Comparison of ENCODE assay signal across 1 cellular context in the genomic region with DNA sequence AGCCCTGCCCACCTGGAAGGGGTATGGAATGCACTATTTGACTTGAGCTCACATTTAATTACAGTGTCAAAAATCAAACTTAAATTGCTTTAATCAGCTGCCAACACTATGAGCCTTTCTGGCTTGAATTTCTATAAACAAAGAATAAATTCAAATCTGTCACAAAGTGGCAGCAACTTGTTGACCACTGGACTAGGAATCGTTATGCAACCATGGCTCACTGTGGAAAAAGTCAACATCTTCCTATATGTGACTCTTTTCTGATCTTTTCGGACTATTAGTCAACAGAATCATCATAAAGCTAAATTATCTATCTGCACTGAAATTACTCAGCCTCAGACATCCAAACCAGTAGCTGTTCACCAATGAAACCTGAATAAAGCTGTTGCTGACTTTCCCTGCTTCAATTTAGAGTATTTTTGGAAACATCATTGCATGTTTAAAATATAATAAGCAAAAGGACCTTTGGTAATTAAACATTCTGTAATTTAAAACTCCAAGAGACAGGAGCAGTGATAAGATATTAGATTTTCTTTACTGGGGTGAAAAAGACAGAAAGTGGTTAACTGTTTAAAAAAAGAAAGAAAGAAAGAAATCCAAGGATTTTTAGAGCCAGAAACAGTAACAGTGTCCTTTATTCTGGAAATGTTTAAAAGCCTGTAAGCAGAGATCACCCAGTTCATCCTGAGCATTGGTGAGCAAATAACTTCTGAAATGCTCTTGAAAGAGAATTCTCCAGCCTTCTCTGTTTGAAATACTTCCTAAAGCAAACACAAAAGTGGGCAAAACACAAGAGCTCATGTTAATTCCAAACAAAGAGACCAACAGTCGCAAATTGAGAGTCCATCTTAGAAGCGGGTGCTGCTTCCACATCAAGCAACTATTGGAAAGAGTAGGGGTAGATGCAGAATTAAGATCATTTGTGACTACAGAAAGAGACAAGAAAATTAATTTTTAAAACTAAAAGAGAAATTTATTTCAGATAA.
TF ChIP-seq lines count a peak whose summit lies in the region.

No MANE protein-coding gene starts in this region.

TF ChIP-seq in HepG2, 621 proteins besides CTCF, POLR2A, EP300 and RAD21 (continued from another document and continues in another):
- TF ChIP-seq THYN1 (CRISPR knock-in tag; IDR thresholded peaks at IDR 0.05; ENCODE audit: borderline replicate concordance, low read depth) (no peak), ZNF333 (CRISPR knock-in tag; IDR thresholded peaks at IDR 0.05; ENCODE audit: borderline replicate concordance) (no peak), ZNF546 (CRISPR knock-in tag; conservative IDR thresholded peaks at IDR 0.05) (no peak), ZNF720 (CRISPR knock-in tag; IDR thresholded peaks at IDR 0.05) (no peak), NCOR1 (IDR thresholded peaks at IDR 0.05; ENCODE audit: borderline replicate concordance, low read length) (0 out of 2 replicates have a peak, but pooled peaks have one; percentile 27), ATM (IDR thresholded peaks at IDR 0.05; ENCODE audit: borderline replicate concordance) (no peak), TEAD3 (CRISPR knock-in tag; optimal IDR thresholded peaks at IDR 0.05; ENCODE audit: borderline replicate concordance) (peak; percentile 43), MTF1 (CRISPR knock-in tag; IDR thresholded peaks at IDR 0.05) (no peak), TBX3 (IDR thresholded peaks at IDR 0.05; ENCODE audit: borderline replicate concordance) (peak; percentile 65; the same call in 1 of the 2 replicates), CREM (IDR thresholded peaks at IDR 0.05) (peak; percentile 43), CREM (CRISPR knock-in tag; IDR thresholded peaks at IDR 0.05) (no peak), ZNF224 (CRISPR knock-in tag; IDR thresholded peaks at IDR 0.05) (no peak), DR1 (CRISPR knock-in tag; IDR thresholded peaks at IDR 0.05) (no peak), ZNF790 (CRISPR knock-in tag; IDR thresholded peaks at IDR 0.05; ENCODE audit: borderline replicate concordance) (no peak), ATF7-NPFF (CRISPR knock-in tag; IDR thresholded peaks at IDR 0.05; ENCODE audit: low read depth) (no peak), CAMTA2 (CRISPR knock-in tag; IDR thresholded peaks at IDR 0.05; ENCODE audit: borderline replicate concordance) (no peak), TCF7 (IDR thresholded peaks at IDR 0.05; ENCODE audit: low read depth) (peak; percentile 79), DNMT3B (CRISPR knock-in tag; conservative IDR thresholded peaks at IDR 0.05) (no peak), RORA (CRISPR knock-in tag; IDR thresholded peaks at IDR 0.05) (no peak), CBFB (CRISPR knock-in tag; IDR thresholded peaks at IDR 0.05) (no peak), MED1 (CRISPR knock-in tag; IDR thresholded peaks at IDR 0.05) (peak; percentile 38; the same call in 1 of the 2 replicates), SRSF4 (IDR thresholded peaks at IDR 0.05; ENCODE audit: low read depth, low read length, poor library complexity, severe bottlenecking) (no peak), ZBTB8A (CRISPR knock-in tag; IDR thresholded peaks at IDR 0.05; ENCODE audit: borderline replicate concordance, low read depth) (no peak), ZBTB38 (CRISPR knock-in tag; IDR thresholded peaks at IDR 0.05) (no peak), ZSCAN30 (CRISPR knock-in tag; IDR thresholded peaks at IDR 0.05) (no peak), ZNF530 (CRISPR knock-in tag; IDR thresholded peaks at IDR 0.05; ENCODE audit: low read depth) (no peak), HOXA9 (CRISPR knock-in tag; IDR thresholded peaks at IDR 0.05; ENCODE audit: borderline replicate concordance) (no peak)
- TF ChIP-seq, protein P1, sequence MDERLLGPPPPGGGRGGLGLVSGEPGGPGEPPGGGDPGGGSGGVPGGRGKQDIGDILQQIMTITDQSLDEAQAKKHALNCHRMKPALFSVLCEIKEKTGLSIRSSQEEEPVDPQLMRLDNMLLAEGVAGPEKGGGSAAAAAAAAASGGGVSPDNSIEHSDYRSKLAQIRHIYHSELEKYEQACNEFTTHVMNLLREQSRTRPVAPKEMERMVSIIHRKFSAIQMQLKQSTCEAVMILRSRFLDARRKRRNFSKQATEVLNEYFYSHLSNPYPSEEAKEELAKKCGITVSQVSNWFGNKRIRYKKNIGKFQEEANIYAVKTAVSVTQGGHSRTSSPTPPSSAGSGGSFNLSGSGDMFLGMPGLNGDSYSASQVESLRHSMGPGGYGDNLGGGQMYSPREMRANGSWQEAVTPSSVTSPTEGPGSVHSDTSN (CRISPR knock-in tag; IDR thresholded peaks at IDR 0.05): no peak
- TF ChIP-seq, protein P2, sequence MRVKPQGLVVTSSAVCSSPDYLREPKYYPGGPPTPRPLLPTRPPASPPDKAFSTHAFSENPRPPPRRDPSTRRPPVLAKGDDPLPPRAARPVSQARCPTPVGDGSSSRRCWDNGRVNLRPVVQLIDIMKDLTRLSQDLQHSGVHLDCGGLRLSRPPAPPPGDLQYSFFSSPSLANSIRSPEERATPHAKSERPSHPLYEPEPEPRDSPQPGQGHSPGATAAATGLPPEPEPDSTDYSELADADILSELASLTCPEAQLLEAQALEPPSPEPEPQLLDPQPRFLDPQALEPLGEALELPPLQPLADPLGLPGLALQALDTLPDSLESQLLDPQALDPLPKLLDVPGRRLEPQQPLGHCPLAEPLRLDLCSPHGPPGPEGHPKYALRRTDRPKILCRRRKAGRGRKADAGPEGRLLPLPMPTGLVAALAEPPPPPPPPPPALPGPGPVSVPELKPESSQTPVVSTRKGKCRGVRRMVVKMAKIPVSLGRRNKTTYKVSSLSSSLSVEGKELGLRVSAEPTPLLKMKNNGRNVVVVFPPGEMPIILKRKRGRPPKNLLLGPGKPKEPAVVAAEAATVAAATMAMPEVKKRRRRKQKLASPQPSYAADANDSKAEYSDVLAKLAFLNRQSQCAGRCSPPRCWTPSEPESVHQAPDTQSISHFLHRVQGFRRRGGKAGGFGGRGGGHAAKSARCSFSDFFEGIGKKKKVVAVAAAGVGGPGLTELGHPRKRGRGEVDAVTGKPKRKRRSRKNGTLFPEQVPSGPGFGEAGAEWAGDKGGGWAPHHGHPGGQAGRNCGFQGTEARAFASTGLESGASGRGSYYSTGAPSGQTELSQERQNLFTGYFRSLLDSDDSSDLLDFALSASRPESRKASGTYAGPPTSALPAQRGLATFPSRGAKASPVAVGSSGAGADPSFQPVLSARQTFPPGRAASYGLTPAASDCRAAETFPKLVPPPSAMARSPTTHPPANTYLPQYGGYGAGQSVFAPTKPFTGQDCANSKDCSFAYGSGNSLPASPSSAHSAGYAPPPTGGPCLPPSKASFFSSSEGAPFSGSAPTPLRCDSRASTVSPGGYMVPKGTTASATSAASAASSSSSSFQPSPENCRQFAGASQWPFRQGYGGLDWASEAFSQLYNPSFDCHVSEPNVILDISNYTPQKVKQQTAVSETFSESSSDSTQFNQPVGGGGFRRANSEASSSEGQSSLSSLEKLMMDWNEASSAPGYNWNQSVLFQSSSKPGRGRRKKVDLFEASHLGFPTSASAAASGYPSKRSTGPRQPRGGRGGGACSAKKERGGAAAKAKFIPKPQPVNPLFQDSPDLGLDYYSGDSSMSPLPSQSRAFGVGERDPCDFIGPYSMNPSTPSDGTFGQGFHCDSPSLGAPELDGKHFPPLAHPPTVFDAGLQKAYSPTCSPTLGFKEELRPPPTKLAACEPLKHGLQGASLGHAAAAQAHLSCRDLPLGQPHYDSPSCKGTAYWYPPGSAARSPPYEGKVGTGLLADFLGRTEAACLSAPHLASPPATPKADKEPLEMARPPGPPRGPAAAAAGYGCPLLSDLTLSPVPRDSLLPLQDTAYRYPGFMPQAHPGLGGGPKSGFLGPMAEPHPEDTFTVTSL (CRISPR knock-in tag; IDR thresholded peaks at IDR 0.05; ENCODE audit: borderline replicate concordance): peak; percentile 80; the same call in 1 of the 2 replicates
- TF ChIP-seq, protein P3, sequence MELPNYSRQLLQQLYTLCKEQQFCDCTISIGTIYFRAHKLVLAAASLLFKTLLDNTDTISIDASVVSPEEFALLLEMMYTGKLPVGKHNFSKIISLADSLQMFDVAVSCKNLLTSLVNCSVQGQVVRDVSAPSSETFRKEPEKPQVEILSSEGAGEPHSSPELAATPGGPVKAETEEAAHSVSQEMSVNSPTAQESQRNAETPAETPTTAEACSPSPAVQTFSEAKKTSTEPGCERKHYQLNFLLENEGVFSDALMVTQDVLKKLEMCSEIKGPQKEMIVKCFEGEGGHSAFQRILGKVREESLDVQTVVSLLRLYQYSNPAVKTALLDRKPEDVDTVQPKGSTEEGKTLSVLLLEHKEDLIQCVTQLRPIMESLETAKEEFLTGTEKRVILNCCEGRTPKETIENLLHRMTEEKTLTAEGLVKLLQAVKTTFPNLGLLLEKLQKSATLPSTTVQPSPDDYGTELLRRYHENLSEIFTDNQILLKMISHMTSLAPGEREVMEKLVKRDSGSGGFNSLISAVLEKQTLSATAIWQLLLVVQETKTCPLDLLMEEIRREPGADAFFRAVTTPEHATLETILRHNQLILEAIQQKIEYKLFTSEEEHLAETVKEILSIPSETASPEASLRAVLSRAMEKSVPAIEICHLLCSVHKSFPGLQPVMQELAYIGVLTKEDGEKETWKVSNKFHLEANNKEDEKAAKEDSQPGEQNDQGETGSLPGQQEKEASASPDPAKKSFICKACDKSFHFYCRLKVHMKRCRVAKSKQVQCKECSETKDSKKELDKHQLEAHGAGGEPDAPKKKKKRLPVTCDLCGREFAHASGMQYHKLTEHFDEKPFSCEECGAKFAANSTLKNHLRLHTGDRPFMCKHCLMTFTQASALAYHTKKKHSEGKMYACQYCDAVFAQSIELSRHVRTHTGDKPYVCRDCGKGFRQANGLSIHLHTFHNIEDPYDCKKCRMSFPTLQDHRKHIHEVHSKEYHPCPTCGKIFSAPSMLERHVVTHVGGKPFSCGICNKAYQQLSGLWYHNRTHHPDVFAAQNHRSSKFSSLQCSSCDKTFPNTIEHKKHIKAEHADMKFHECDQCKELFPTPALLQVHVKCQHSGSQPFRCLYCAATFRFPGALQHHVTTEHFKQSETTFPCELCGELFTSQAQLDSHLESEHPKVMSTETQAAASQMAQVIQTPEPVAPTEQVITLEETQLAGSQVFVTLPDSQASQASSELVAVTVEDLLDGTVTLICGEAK (IDR thresholded peaks at IDR 0.05): no peak
- TF ChIP-seq, protein P3 (CRISPR knock-in tag; IDR thresholded peaks at IDR 0.05): no peak
- TF ChIP-seq, protein P4, sequence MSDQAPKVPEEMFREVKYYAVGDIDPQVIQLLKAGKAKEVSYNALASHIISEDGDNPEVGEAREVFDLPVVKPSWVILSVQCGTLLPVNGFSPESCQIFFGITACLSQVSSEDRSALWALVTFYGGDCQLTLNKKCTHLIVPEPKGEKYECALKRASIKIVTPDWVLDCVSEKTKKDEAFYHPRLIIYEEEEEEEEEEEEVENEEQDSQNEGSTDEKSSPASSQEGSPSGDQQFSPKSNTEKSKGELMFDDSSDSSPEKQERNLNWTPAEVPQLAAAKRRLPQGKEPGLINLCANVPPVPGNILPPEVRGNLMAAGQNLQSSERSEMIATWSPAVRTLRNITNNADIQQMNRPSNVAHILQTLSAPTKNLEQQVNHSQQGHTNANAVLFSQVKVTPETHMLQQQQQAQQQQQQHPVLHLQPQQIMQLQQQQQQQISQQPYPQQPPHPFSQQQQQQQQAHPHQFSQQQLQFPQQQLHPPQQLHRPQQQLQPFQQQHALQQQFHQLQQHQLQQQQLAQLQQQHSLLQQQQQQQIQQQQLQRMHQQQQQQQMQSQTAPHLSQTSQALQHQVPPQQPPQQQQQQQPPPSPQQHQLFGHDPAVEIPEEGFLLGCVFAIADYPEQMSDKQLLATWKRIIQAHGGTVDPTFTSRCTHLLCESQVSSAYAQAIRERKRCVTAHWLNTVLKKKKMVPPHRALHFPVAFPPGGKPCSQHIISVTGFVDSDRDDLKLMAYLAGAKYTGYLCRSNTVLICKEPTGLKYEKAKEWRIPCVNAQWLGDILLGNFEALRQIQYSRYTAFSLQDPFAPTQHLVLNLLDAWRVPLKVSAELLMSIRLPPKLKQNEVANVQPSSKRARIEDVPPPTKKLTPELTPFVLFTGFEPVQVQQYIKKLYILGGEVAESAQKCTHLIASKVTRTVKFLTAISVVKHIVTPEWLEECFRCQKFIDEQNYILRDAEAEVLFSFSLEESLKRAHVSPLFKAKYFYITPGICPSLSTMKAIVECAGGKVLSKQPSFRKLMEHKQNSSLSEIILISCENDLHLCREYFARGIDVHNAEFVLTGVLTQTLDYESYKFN (CRISPR knock-in tag; conservative IDR thresholded peaks at IDR 0.05): peak; percentile 85
- TF ChIP-seq, protein P5, sequence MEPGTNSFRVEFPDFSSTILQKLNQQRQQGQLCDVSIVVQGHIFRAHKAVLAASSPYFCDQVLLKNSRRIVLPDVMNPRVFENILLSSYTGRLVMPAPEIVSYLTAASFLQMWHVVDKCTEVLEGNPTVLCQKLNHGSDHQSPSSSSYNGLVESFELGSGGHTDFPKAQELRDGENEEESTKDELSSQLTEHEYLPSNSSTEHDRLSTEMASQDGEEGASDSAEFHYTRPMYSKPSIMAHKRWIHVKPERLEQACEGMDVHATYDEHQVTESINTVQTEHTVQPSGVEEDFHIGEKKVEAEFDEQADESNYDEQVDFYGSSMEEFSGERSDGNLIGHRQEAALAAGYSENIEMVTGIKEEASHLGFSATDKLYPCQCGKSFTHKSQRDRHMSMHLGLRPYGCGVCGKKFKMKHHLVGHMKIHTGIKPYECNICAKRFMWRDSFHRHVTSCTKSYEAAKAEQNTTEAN (CRISPR knock-in tag; conservative IDR thresholded peaks at IDR 0.05): no peak
- TF ChIP-seq, protein P6, sequence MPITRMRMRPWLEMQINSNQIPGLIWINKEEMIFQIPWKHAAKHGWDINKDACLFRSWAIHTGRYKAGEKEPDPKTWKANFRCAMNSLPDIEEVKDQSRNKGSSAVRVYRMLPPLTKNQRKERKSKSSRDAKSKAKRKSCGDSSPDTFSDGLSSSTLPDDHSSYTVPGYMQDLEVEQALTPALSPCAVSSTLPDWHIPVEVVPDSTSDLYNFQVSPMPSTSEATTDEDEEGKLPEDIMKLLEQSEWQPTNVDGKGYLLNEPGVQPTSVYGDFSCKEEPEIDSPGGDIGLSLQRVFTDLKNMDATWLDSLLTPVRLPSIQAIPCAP (CRISPR knock-in tag; IDR thresholded peaks at IDR 0.05; ENCODE audit: low read depth): no peak
